ENCODE assay signal across 8 cellular contexts in genomic region chr11:93576873-93577272, GRCh38. TPM values are rescaled to one million over a fixed set of nuclear protein-coding genes. Genes with fewer than 3 reads are reported as not detected.
DNase-seq lines count a peak whose midpoint lies in the region; ATAC-seq and TF ChIP-seq lines count a peak whose summit lies in the region.
"Not testable (repeated sequence)": the region's sequence is repeated elsewhere in the genome, so short reads cannot be mapped to it uniquely, and the experiment has no call there.

No MANE protein-coding gene starts in this region.

- H3K9ac ChIP-seq in PC-3 (ENCODE audit: low read length); skeletal muscle tissue (ENCODE audit: low read depth in 1 of 3, low read length in 3 of 3): not testable (repeated sequence)

- H3K27me3 ChIP-seq in ACC112 (ENCODE audit: insufficient read depth, low read length); PC-3 (ENCODE audit: low read length); brain microvascular endothelial cell (replicated peaks); skeletal muscle tissue (ENCODE audit: control insufficient read depth in 3 of 3, insufficient read depth in 3 of 3, low read length in 3 of 3): not testable (repeated sequence)

- POLR2A ChIA-PET in PC-3 (lab: Charles Lee; ENCODE audit: unreplicated experiment), result not testable (repeated sequence)

- ATAC-seq in PC-3, result not testable (repeated sequence)

- not testable (repeated sequence) for H3K4me2 ChIP-seq in PC-3 (ENCODE audit: low read length)

- not testable (repeated sequence) for H3K9me3 ChIP-seq in PC-3 (ENCODE audit: low read length); skeletal muscle tissue (ENCODE audit: control insufficient read depth in 3 of 3, low read length in 3 of 3)

- CTCF ChIA-PET in PC-3 (lab: Charles Lee), result not testable (repeated sequence)

- H4K20me1 ChIP-seq in PC-3 (ENCODE audit: low read length), result not testable (repeated sequence)

- H3K36me3 ChIP-seq in ACC112 (ENCODE audit: insufficient read depth, low read length); PC-3 (ENCODE audit: low read depth, low read length); brain microvascular endothelial cell (replicated peaks); skeletal muscle tissue (ENCODE audit: control insufficient read depth in 3 of 3, insufficient read depth in 3 of 3, low read length in 3 of 3): not testable (repeated sequence)

- not testable (repeated sequence) for H3F3A ChIP-seq in PC-3 (ENCODE audit: low read length, unreplicated experiment)

- H3K27ac ChIP-seq in ACC112 (ENCODE audit: low read depth, low read length), result peak overlapping the region; percentile 77
- H3K27ac ChIP-seq in PC-3 (ENCODE audit: low read length), result peak overlapping the region; percentile 24
- peak overlapping the region; percentile 89 for H3K27ac ChIP-seq in brain microvascular endothelial cell
- H3K27ac ChIP-seq in skeletal muscle tissue (ENCODE audit: low read depth, low read length), result peak overlapping the region; percentile 10

- TF ChIP-seq CTCF in PC-3 (conservative IDR thresholded peaks at IDR 0.05; ENCODE audit: low read depth, low read length); brain microvascular endothelial cell (IDR thresholded peaks at IDR 0.05; ENCODE audit: low read depth, low read length, missing control alignments): not testable (repeated sequence)

- not testable (repeated sequence) for H3K9me2 ChIP-seq in PC-3 (replicated peaks; ENCODE audit: low read length)

- not testable (repeated sequence) for H3K79me2 ChIP-seq in ACC112 (ENCODE audit: control insufficient read depth, insufficient read depth, low read length, unreplicated experiment); PC-3 (ENCODE audit: low read length)

- H3K4me3 ChIP-seq in ACC112 (ENCODE audit: low read depth, low read length); PC-3 (ENCODE audit: low read length); brain microvascular endothelial cell (ENCODE audit: low read depth, low read length); skeletal muscle tissue (ENCODE audit: low read length in 3 of 3): not testable (repeated sequence)

- DNase-seq in ELR (ENCODE audit: low read depth) (peak; percentile 17), HS-27A (ENCODE audit: low read depth) (peak; percentile 40), PC-3 (peak; percentile 28), brain microvascular endothelial cell (peak; percentile 89), fibroblast of peridontal ligament (ENCODE audit: extremely low read depth) (peak; percentile 48), myocyte (ENCODE audit: low read depth) (peak; percentile 58)

- not testable (repeated sequence) for BruUV-seq in PC-3 (replicated peaks; lab: Mats Ljungman, UMichigan)

- intact Hi-C loops in PC-3 (cut with micrococcal nuclease), result loop anchor here (5.0 kb wide), 1 partner anchor 70 kb away; no protein-coding TSS in a partner anchor

- in situ Hi-C loops in brain microvascular endothelial cell (cut with HindIII; ENCODE audit: low pct_ligation_motif_present, low sequenced_read_pairs), result not testable (repeated sequence)

- not testable (repeated sequence) for H2AFZ ChIP-seq in ACC112 (ENCODE audit: low read length, unreplicated experiment); PC-3 (ENCODE audit: low read length)

- H3K4me1 ChIP-seq in ACC112 (ENCODE audit: control insufficient read depth, insufficient read depth, low read length, unreplicated experiment) (peaks cover 15% of the 10 kb centered on the region), PC-3 (ENCODE audit: insufficient read depth, low read length) (peaks cover 28% of the 10 kb centered on the region)
- H3K4me1 ChIP-seq in skeletal muscle tissue (ENCODE audit: control insufficient read depth in 3 of 3, insufficient read depth in 3 of 3, low read length in 3 of 3), result not testable (repeated sequence)

RNA-seq across cellular contexts. Expression of gene SMCO4, which starts 33.7 kb away (rescaled TPM):
- total RNA-seq in PC-3 (2014; rRNA removed) (23.0 and 34.2 TPM in 2 replicates), myocyte (2.2 and 5.6 TPM in 2 replicates), skeletal muscle tissue (2.6 TPM)
- polyA plus RNA-seq in myocyte (2012), result 24.2 TPM

Comparison
In these comparisons a context has a peak if more than half of its experiments do, and no peak if none do; other contexts are left out.
1. H3K27ac ChIP-seq: peak in every context shown above with its lines; median percentile 89 in brain microvascular endothelial cell; 77 in ACC112; 24 in PC-3; 10 in skeletal muscle tissue.
2. DNase-seq: peak in every context shown above with its lines; median percentile 89 in brain microvascular endothelial cell; 58 in myocyte; 48 in fibroblast of peridontal ligament; 40 in HS-27A; 28 in PC-3; 17 in ELR.